ENCODE assay signal across 8 cellular contexts in genomic region chrX:20141281-20142220, GRCh38. TPM values are rescaled to one million over a fixed set of nuclear protein-coding genes. Genes with fewer than 3 reads are reported as not detected.
DNase-seq lines count a peak whose midpoint lies in the region; ATAC-seq and TF ChIP-seq lines count a peak whose summit lies in the region.

EIF1AX (minus strand) TSS chrX:20141838; CDS start chrX:20141640, 198 bp downstream.

- H3K4me1 Mint-ChIP-seq in activated T-helper 17 cell treated with anti-CD3 and anti-CD28 coated beads, Interleukin-2, amount 50 U/mL, for 72 hours = peaks cover 13% of the 10 kb centered on the region
- peaks cover 0 to 26% (median 19%) of the 10 kb centered on the region in 4 donors for H3K4me1 Mint-ChIP-seq in naive thymus-derived CD8-positive, alpha-beta T cell

- DNase-seq in Daoy (ENCODE audit: low read depth) (peak; percentile 97), GOT3 (lab: John Stamatoyannopoulos, UW) (peak; percentile 93), LNCaP clone FGC (ENCODE audit: low read depth) (peak; percentile 92), RWPE1 (ENCODE audit: low spot score) (peak; percentile 82), fibroblast of lung (ENCODE audit: low read depth in 2 of 2) (peak; percentile 97 to 99)
- peak; percentile 84 to 100 (median 96) for DNase-seq in naive thymus-derived CD8-positive, alpha-beta T cell
- peak; percentile 93 to 100 (median 97) for DNase-seq in stimulated activated naive CD4-positive, alpha-beta T cell (lab: John Stamatoyannopoulos, UW)

- POLR2A ChIA-PET in RWPE1 (lab: Yijun Ruan, JAX; ENCODE audit: low non-redundant PET) = no interaction called here
- POLR2A ChIA-PET in naive thymus-derived CD8-positive, alpha-beta T cell (lab: Charles Lee) = interaction anchor here (0.6 to 1.0 kb wide), 2 partner anchors 351 to 398 kb away, joined by 3 read pairs; no protein-coding TSS in a partner anchor

- peak; percentile 99 for ATAC-seq in activated T-helper 17 cell treated with anti-CD3 and anti-CD28 coated beads, Interleukin-2, amount 50 U/mL, for 72 hours (replicated peaks)
- peak; percentile 95 to 96 for ATAC-seq in naive thymus-derived CD8-positive, alpha-beta T cell

- no peaks in the 10 kb centered on the region for H3K4me1 ChIP-seq in fibroblast of lung (ENCODE audit: control insufficient read depth, extremely low read depth, insufficient read depth, low read length)

- peak within 1 kb of the TSS; percentile 39 for H2AFZ ChIP-seq in fibroblast of lung (ENCODE audit: low read length)

- H3K4me3 Mint-ChIP-seq in activated T-helper 17 cell treated with anti-CD3 and anti-CD28 coated beads, Interleukin-2, amount 50 U/mL, for 72 hours = peak within 1 kb of the TSS; percentile 81
- H3K4me3 Mint-ChIP-seq in naive thymus-derived CD8-positive, alpha-beta T cell = peak within 1 kb of the TSS; percentile 84 to 95 (median 88)

- H3K4me2 ChIP-seq in fibroblast of lung (ENCODE audit: extremely low read depth, insufficient read depth, low read length) = peak within 1 kb of the TSS; percentile 94

- no peaks in the 10 kb centered on the region for H4K20me1 ChIP-seq in fibroblast of lung (ENCODE audit: control insufficient read depth, extremely low read depth, insufficient read depth, low read length)

- CTCF ChIA-PET in RWPE1 (lab: Yijun Ruan, JAX) = interaction anchor here (0.8 kb wide), 1 partner anchor 97 kb away, joined by 3 read pairs; no protein-coding TSS in a partner anchor

- H3K9me3 Mint-ChIP-seq in activated T-helper 17 cell treated with anti-CD3 and anti-CD28 coated beads, Interleukin-2, amount 50 U/mL, for 72 hours = no peaks in the 10 kb centered on the region
- H3K9me3 Mint-ChIP-seq in naive thymus-derived CD8-positive, alpha-beta T cell = no peaks in the 10 kb centered on the region

- peaks cover 43% of the 10 kb centered on the region for H3K79me2 ChIP-seq in fibroblast of lung (ENCODE audit: control insufficient read depth, insufficient read depth, low read length)

- peak within 1 kb of the TSS; percentile 75 for H3K27ac Mint-ChIP-seq in activated T-helper 17 cell treated with anti-CD3 and anti-CD28 coated beads, Interleukin-2, amount 50 U/mL, for 72 hours
- H3K27ac Mint-ChIP-seq in naive thymus-derived CD8-positive, alpha-beta T cell = peak within 1 kb of the TSS; percentile 66 to 98 (median 94)

- no peak for TF ChIP-seq CTCF in LNCaP clone FGC (IDR thresholded peaks at IDR 0.05; ENCODE audit: control insufficient read depth, extremely low read depth, insufficient read depth)
- no peak for TF ChIP-seq CTCF in RWPE1 (conservative IDR thresholded peaks at IDR 0.05; ENCODE audit: low read depth)
- no peak for TF ChIP-seq CTCF in fibroblast of lung (conservative IDR thresholded peaks at IDR 0.05 in 1 of 2, IDR thresholded peaks at IDR 0.05 in 1 of 2; ENCODE audit: low read depth in 1 of 2, low read length in 2 of 2)

- H3K4me3 ChIP-seq in LNCaP clone FGC (ENCODE audit: low read depth, low read length) = peak within 1 kb of the TSS; percentile 82
- peak within 1 kb of the TSS; percentile 76 to 93 (median 90) for H3K4me3 ChIP-seq in fibroblast of lung (replicated peaks in 1 of 4; ENCODE audit: control extremely low read depth in 1 of 4, insufficient read depth in 1 of 4, low read depth in 3 of 4, low read length in 4 of 4)

- peak within 1 kb of the TSS; percentile 91 for H3K9ac ChIP-seq in fibroblast of lung (ENCODE audit: insufficient read depth, low read length)

- peaks cover 2% of the 10 kb centered on the region for H3K36me3 ChIP-seq in fibroblast of lung (ENCODE audit: control insufficient read depth, insufficient read depth, low read length)

- no peaks in the 10 kb centered on the region for H3K27me3 ChIP-seq in fibroblast of lung (ENCODE audit: control insufficient read depth, insufficient read depth, low read length)

- H3K27ac ChIP-seq in RWPE1 (peak within 1 kb of the TSS; percentile 73), fibroblast of lung (ENCODE audit: insufficient read depth, low read length) (peak within 1 kb of the TSS; percentile 88)

- H3K9me3 ChIP-seq in fibroblast of lung (ENCODE audit: control insufficient read depth, insufficient read depth, low read depth, low read length) = no peaks in the 10 kb centered on the region

- peaks cover 46% of the 10 kb centered on the region for H3K36me3 Mint-ChIP-seq in activated T-helper 17 cell treated with anti-CD3 and anti-CD28 coated beads, Interleukin-2, amount 50 U/mL, for 72 hours (ENCODE audit: low read depth)
- H3K36me3 Mint-ChIP-seq in naive thymus-derived CD8-positive, alpha-beta T cell = peaks cover 0 to 28% (median 0%) of the 10 kb centered on the region in 3 donors

- H3K27me3 Mint-ChIP-seq in activated T-helper 17 cell treated with anti-CD3 and anti-CD28 coated beads, Interleukin-2, amount 50 U/mL, for 72 hours = no peaks in the 10 kb centered on the region
- H3K27me3 Mint-ChIP-seq in naive thymus-derived CD8-positive, alpha-beta T cell = no peaks in the 10 kb centered on the region

RNA-seq across cellular contexts. Expression of gene EIF1AX, which starts in this region (rescaled TPM):
- total RNA-seq in Daoy (2014; rRNA removed; shearing (Covaris generic)) = 47.5 and 52.7 TPM in 2 replicates
- 100 to 1,000 TPM in 1 of 2 donors, 10 to 100 TPM in 1; 49.7 to 106 TPM for total RNA-seq in activated T-helper 17 cell treated with anti-CD3 and anti-CD28 coated beads, Interleukin-2, amount 50 U/mL, for 72 hours
- 21.8 and 30.1 TPM in 2 replicates for total RNA-seq in fibroblast of lung
- polyA plus RNA-seq in fibroblast of lung = 85.1 and 173 TPM in 2 replicates
- 68.5 and 145 TPM in 2 replicates for polyA plus RNA-seq in fibroblast of lung (2012)
- polyA minus RNA-seq in fibroblast of lung (ENCODE audit: low replicate concordance) = 1.6 and 2.6 TPM in 2 replicates
- 10 to 100 TPM; 74.0 to 74.2 TPM for total RNA-seq in naive thymus-derived CD8-positive, alpha-beta T cell
- 100 to 1,000 TPM; 102 to 126 (median 119) TPM for polyA plus RNA-seq in naive thymus-derived CD8-positive, alpha-beta T cell

Comparison
In these comparisons a context has a peak if more than half of its experiments do, and no peak if none do; other contexts are left out.
1. Peak in every context shown above with its lines: DNase-seq, ATAC-seq, H3K4me3 ChIP-seq and H3K27ac ChIP-seq.